In genomic region chr19:48445256-48445605, GRCh38 we compare ENCODE assay signal across 8 cellular contexts. TPM values are rescaled to one million over a fixed set of nuclear protein-coding genes. Genes with fewer than 3 reads are reported as not detected.
DNase-seq lines count a peak whose midpoint lies in the region; ATAC-seq and TF ChIP-seq lines count a peak whose summit lies in the region.

No MANE protein-coding gene starts in this region.

- H3F3A ChIP-seq in DOHH2 (ENCODE audit: control insufficient read depth, insufficient read depth), result peaks cover 5% of the 10 kb centered on the region; the same call in 1 of the 2 replicates

- TF ChIP-seq POLR2A in suprapubic skin (IDR thresholded peaks at IDR 0.05), result no peak

- DNase-seq in RWPE2 (ENCODE audit: low spot score) (no peak), choroid plexus epithelial cell (ENCODE audit: low read depth) (peak; percentile 98), left colon (no peak), suprapubic skin (ENCODE audit: low spot score in 2 of 2) (peak in 1 of 2 donors; percentile 64), KBM-7 (no peak)

- in situ Hi-C loops in KBM-7 (cut with MboI; ENCODE audit: low pct_unique_long_range_greater_than_20kb, low sequenced_read_pairs), result no loop called here

- H3K9me2 ChIP-seq in DOHH2 (replicated peaks; ENCODE audit: control insufficient read depth, low read length), result no peaks in the 10 kb centered on the region

- TF ChIP-seq EP300 in suprapubic skin (IDR thresholded peaks at IDR 0.05), result no peak

- H3K4me3 ChIP-seq in DOHH2 (ENCODE audit: low read length), result peak overlapping the region; percentile 78
- H3K4me3 ChIP-seq in RWPE2 (ENCODE audit: severe bottlenecking), result peak overlapping the region; percentile 84
- peak overlapping the region; percentile 99 for H3K4me3 ChIP-seq in choroid plexus epithelial cell (ENCODE audit: low read depth, low read length)
- peak overlapping the region; percentile 92 for H3K4me3 ChIP-seq in suprapubic skin

- intact Hi-C loops in left colon (cut with DNase I, micrococcal nuclease), result no loop called here

- H3K36me3 ChIP-seq in DOHH2 (ENCODE audit: control insufficient read depth, low read length) (peaks cover 36% of the 10 kb centered on the region), KOPT-K1 (ENCODE audit: insufficient read depth, low read length) (peaks cover 32% of the 10 kb centered on the region), RWPE2 (ENCODE audit: low read depth) (peaks cover 30% of the 10 kb centered on the region), suprapubic skin (peaks cover 28% of the 10 kb centered on the region)

- H3K79me2 ChIP-seq in DOHH2 (ENCODE audit: control insufficient read depth, low read length), result peaks cover 39% of the 10 kb centered on the region

- H3K4me1 ChIP-seq in DOHH2 (ENCODE audit: control insufficient read depth, low read length) (peaks cover 25% of the 10 kb centered on the region), RWPE2 (ENCODE audit: insufficient read depth, poor library complexity, severe bottlenecking) (peaks cover 6% of the 10 kb centered on the region), suprapubic skin (peaks cover 37% of the 10 kb centered on the region)

- H3K9me3 ChIP-seq in DOHH2 (ENCODE audit: control insufficient read depth, insufficient read depth, low read length) (no peaks in the 10 kb centered on the region), KOPT-K1 (ENCODE audit: insufficient read depth, low read length, poor library complexity, severe bottlenecking) (no peaks in the 10 kb centered on the region), RWPE2 (ENCODE audit: severe bottlenecking) (no peaks in the 10 kb centered on the region), suprapubic skin (no peaks in the 10 kb centered on the region)

- TF ChIP-seq CTCF in DOHH2 (IDR thresholded peaks at IDR 0.05; ENCODE audit: low read depth, low read length, poor library complexity, severe bottlenecking), result peak; percentile 51
- TF ChIP-seq CTCF in RWPE2 (IDR thresholded peaks at IDR 0.05; ENCODE audit: poor library complexity, severe bottlenecking), result peak; percentile 82
- peak; percentile 85 for TF ChIP-seq CTCF in choroid plexus epithelial cell (conservative IDR thresholded peaks at IDR 0.05; ENCODE audit: low read depth, low read length)
- TF ChIP-seq CTCF in suprapubic skin (IDR thresholded peaks at IDR 0.05), result peak; percentile 23 to 56

- H3K27me3 ChIP-seq in DOHH2 (ENCODE audit: control insufficient read depth, low read length) (no peaks in the 10 kb centered on the region), RWPE2 (ENCODE audit: insufficient read depth, poor library complexity, severe bottlenecking) (peaks cover 12% of the 10 kb centered on the region), suprapubic skin (peaks cover 28% of the 10 kb centered on the region)

- peak overlapping the region; percentile 86 for H3K4me2 ChIP-seq in DOHH2 (ENCODE audit: low read length)

- peak; percentile 21 for ATAC-seq in GM21423 (IDR thresholded peaks at IDR 0.05; ENCODE audit: unreplicated experiment)
- peak; percentile 79 for ATAC-seq in RWPE2 (ENCODE audit: low read depth)
- ATAC-seq in left colon, result peak; percentile 9

- H3K27ac ChIP-seq in DOHH2 (ENCODE audit: low read depth, low read length), result peak overlapping the region; percentile 85
- H3K27ac ChIP-seq in KOPT-K1 (ENCODE audit: low read depth, low read length, poor library complexity, severe bottlenecking), result peak overlapping the region; percentile 66
- peak overlapping the region; percentile 56 for H3K27ac ChIP-seq in RWPE2 (ENCODE audit: poor library complexity, severe bottlenecking)
- peak overlapping the region; percentile 90 for H3K27ac ChIP-seq in suprapubic skin

- peaks cover 9% of the 10 kb centered on the region; the same call in 1 of the 2 replicates for H4K20me1 ChIP-seq in DOHH2 (ENCODE audit: control insufficient read depth, insufficient read depth, low read depth, low read length)

- WGBS in suprapubic skin, result 0% methylated on average over 6 of the region's 6 CpGs

RNA-seq across cellular contexts. Expression of gene GRWD1, which starts 0.6 kb away (rescaled TPM):
- total RNA-seq in left colon, result 10 to 100 TPM; 22.3 to 25.1 TPM
- 10 to 100 TPM; 24.5 to 53.4 (median 40.1) TPM for total RNA-seq in suprapubic skin

RNA-seq across cellular contexts. Expression of gene KCNJ14, which starts 10.1 kb away (rescaled TPM):
- total RNA-seq in left colon (1 to 10 TPM in 1 of 2 donors, under 1 TPM in 1; 0.34 to 1.2 TPM), suprapubic skin (1 to 10 TPM; 4.2 to 4.7 (median 4.6) TPM)

RNA-seq across cellular contexts. Expression of gene CYTH2, which starts 23.9 kb away (rescaled TPM):
- total RNA-seq in left colon (10 to 100 TPM; 68.3 to 75.6 TPM), suprapubic skin (10 to 100 TPM; 54.9 to 86.5 (median 63.2) TPM)

RNA-seq across cellular contexts. Expression of gene GRIN2D, which starts 51.8 kb away (rescaled TPM):
- total RNA-seq in left colon (under 1 TPM; 0.37 to 0.61 TPM), suprapubic skin (1 to 10 TPM in 2 of 4 donors, under 1 TPM in 2; 0.38 to 1.4 (median 0.94) TPM)

RNA-seq across cellular contexts. Expression of gene KDELR1, which starts 53.9 kb away (rescaled TPM):
- total RNA-seq in left colon (100 to 1,000 TPM; 226 to 236 TPM), suprapubic skin (10 to 100 TPM; 77.3 to 94.1 (median 87.7) TPM)

Comparison
In these comparisons a context has a peak if more than half of its experiments do, and no peak if none do; other contexts are left out.
1. ATAC-seq: peak in every context shown above with its lines; median percentile 79 in RWPE2; 21 in GM21423; 9 in left colon.